14 cellular contexts compared by ENCODE assay signal in the genomic region with DNA sequence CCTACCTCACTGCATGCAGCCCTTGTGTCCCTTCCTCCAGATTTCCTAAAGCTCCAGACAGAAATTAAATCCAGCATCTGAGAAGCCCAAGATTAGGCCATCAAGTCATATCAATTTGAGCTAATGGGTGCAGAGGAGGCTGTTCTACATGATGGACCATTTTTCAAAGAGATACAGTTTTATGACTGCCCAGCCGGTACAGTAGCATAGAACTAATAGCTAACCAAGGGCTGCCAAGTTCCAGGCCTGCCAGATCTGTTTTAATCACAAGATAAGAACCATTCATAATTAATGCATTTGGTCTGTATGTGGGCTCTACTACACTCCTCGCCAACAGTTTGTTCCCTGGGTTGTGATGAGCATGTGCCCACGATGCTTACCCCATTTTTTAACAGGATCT.
DNase-seq lines count a peak whose midpoint lies in the region; ATAC-seq and TF ChIP-seq lines count a peak whose summit lies in the region.
"Had no signal": no experiment of that assay in that cellular context is flagged by ENCODE, and none has a peak within 500 bp of the region (broad histone marks: within the 10 kb centered on the region; RNA-seq: fewer than 3 reads in every experiment).

No MANE protein-coding gene starts in this region.

- H3K27me3 ChIP-seq in testis, result no peaks in the 10 kb centered on the region

- TF ChIP-seq CTCF in testis (IDR thresholded peaks at IDR 0.05), result no peak

- WGBS in mesodermal cell (ENCODE audit: insufficient coverage in 2 of 2), 2 experiments, result 100% methylated on average over 1 of the region's 3 CpGs; no CpG with 5 or more reads in 1 of the 2 experiments
- WGBS in testis, 2 donors, result 41 to 47% methylated on average over 2 to 3 of the region's 3 CpGs

- no peaks in the 10 kb centered on the region for H3K9me3 ChIP-seq in mesodermal cell (ENCODE audit: control insufficient read depth, low read length)
- no peaks in the 10 kb centered on the region for H3K9me3 ChIP-seq in testis
- H3K9me3 ChIP-seq: BLaER1 treated with 17β-estradiol and CSF1 and Interleukin-3, amounts not matched to agents 10 nM and 100 nM; HAP-1 had no signal

- DNase-seq in NCI-H1092 (lab: John Stamatoyannopoulos, UW) (peak; percentile 17), SK-N-DZ (ENCODE audit: low spot score) (peak; percentile 75), testis (peak; percentile 50)
- DNase-seq in stimulated activated CD4-positive, alpha-beta T cell treated with anti-CD3 and anti-CD28 coated beads, Interleukin-4, amount 100 ng/mL, for 24 hours, result no peak
- DNase-seq in stimulated activated CD4-positive, alpha-beta T cell treated with anti-CD3 and anti-CD28 coated beads, Interleukin-2, amount 100 ng/mL, for 48 hours, result no peak
- DNase-seq: 8988T; AML-193; CD4-positive, CD25-positive, alpha-beta regulatory T cell; DMS53; GF-D8 had no signal

- H3K4me3 ChIP-seq in mesodermal cell (ENCODE audit: extremely low read depth, insufficient read depth, low read length, poor library complexity, severe bottlenecking) (no peak overlapping the region), testis (no peak overlapping the region)
- H3K4me3 ChIP-seq: BLaER1 treated with 17β-estradiol and CSF1 and Interleukin-3, amounts not matched to agents 10 nM and 100 nM; HAP-1 had no signal

- no peak for TF ChIP-seq POLR2A in testis (IDR thresholded peaks at IDR 0.05)

- no peak for ATAC-seq in GM21526 (IDR thresholded peaks at IDR 0.05; ENCODE audit: low FRiP score, unreplicated experiment)

- intact Hi-C loops in testis (cut with DNase I; ENCODE audit: low total_unique reads), result no loop called here

- H3K4me1 ChIP-seq in mesodermal cell (ENCODE audit: control insufficient read depth, insufficient read depth, low read length, poor library complexity, severe bottlenecking) (peaks cover 10% of the 10 kb centered on the region), testis (peaks cover 24% of the 10 kb centered on the region)
- H3K4me1 ChIP-seq: HAP-1 had no signal

- H3K27ac ChIP-seq in mesodermal cell (ENCODE audit: low read depth, low read length, severe bottlenecking) (peak overlapping the region; percentile 73), testis (no peak overlapping the region)
- H3K27ac ChIP-seq: BLaER1 treated with 17β-estradiol and CSF1 and Interleukin-3, amounts not matched to agents 10 nM and 100 nM had no signal

- no peaks in the 10 kb centered on the region for H3K36me3 ChIP-seq in mesodermal cell (ENCODE audit: control insufficient read depth, insufficient read depth, low read length)
- no peaks in the 10 kb centered on the region for H3K36me3 ChIP-seq in testis (ENCODE audit: low read depth, missing control alignments)
- H3K36me3 ChIP-seq: BLaER1 treated with 17β-estradiol and CSF1 and Interleukin-3, amounts not matched to agents 10 nM and 100 nM; HAP-1 had no signal

Comparison
In these comparisons a context has a peak if more than half of its experiments do, and no peak if none do; other contexts are left out.
1. DNase-seq: peak in NCI-H1092 (single experiment), SK-N-DZ (single experiment) and testis (single experiment); none in stimulated activated CD4-positive, alpha-beta T cell treated with anti-CD3 and anti-CD28 coated beads, Interleukin-4, amount 100 ng/mL, for 24 hours (single experiment) and stimulated activated CD4-positive, alpha-beta T cell treated with anti-CD3 and anti-CD28 coated beads, Interleukin-2, amount 100 ng/mL, for 48 hours (0 of 2).